Comparison of ENCODE assay signal across 13 cellular contexts in the genomic region with DNA sequence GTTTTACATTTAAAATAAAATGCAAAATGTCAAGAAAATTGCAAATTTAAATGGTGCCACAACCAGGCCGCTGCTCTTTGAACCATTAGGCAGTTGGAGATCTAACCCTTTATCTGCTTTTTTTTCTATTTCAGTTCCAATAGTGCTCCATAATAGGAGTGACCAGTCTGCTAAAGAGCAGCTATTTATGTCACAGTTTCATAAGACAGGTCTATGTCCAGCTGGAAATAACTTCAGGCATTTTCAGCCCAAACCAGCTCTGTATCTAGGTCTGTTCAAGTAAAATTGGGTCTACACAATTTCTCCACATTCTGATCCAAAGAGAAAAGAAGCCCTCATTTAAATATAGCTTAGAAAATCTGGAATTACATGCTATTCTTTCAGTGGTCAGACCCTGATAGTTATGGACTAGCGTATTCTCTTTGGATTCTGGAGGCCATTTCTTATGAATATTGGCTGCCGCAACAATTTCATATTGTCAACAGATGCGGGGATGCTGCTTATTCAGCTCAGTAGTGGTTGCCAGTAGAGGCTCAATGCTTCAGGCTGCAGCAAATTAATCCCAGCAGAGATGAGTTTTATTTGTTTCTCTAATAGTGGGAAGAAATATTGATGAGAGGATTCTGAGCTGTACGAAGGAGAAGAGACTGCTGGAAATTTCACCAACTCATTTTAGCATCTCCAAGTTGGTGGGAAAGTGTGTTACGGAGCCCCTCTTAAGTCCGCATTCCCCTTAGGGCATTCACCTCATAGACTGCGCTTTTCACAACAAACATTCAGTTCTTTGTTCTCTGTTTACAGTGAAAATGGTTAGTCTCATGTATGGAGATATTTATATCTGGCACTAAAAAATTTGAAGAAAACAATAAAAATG.
A peak's percentile ranks its signal among the peaks of the same experiment; 100 is the strongest.
DNase-seq lines count a peak whose midpoint lies in the region; ATAC-seq and TF ChIP-seq lines count a peak whose summit lies in the region.
"Had no signal": no experiment of that assay in that cellular context is flagged by ENCODE, and none has a peak within 500 bp of the region (broad histone marks: within the 10 kb centered on the region; RNA-seq: fewer than 3 reads in every experiment).

No MANE protein-coding gene starts in this region.

- no peaks in the 10 kb centered on the region for H3K36me3 Mint-ChIP-seq in HFFc6 (ENCODE audit: low read depth)

- no peak for DNase-seq in HFFc6
- DNase-seq in coronary artery (ENCODE audit: low spot score): no peak
- no peak for DNase-seq in hepatocyte (ENCODE audit: low spot score)
- DNase-seq in superior temporal gyrus (ENCODE audit: extremely low spot score): peak; percentile 79
- DNase-seq in mucosa of descending colon: no peak
- no peak for DNase-seq in activated naive CD4-positive, alpha-beta T cell treated with Interleukin-2 at 50 U/mL for 16 hours
- DNase-seq: activated naive CD8-positive, alpha-beta T cell treated with anti-CD3 and anti-CD28 coated beads, Interleukin-2, amount 50 U/mL, for 24 hours; CD4-positive, alpha-beta T cell; effector CD8-positive, alpha-beta T cell; lower lobe of right lung; stomach had no signal

- H3K9me3 Mint-ChIP-seq in HFFc6: no peaks in the 10 kb centered on the region

- peak overlapping the region; percentile 50 to 70 for H3K27ac ChIP-seq in coronary artery
- peak overlapping the region; percentile 35 for H3K27ac ChIP-seq in hepatocyte
- H3K27ac ChIP-seq: lower lobe of right lung had no signal

- WGBS in hepatocyte (ENCODE audit: low lambda C conversion rate, missing lambda C conversion rate): 71% methylated on average over 8 of the region's 8 CpGs

- peaks cover 52% of the 10 kb centered on the region for H3K4me1 Mint-ChIP-seq in HFFc6 (ENCODE audit: low read depth)
- H3K4me1 Mint-ChIP-seq: activated naive CD8-positive, alpha-beta T cell treated with anti-CD3 and anti-CD28 coated beads, Interleukin-2, amount 50 U/mL, for 24 hours had no signal

- peaks cover 22% of the 10 kb centered on the region for H3K79me2 ChIP-seq in hepatocyte

- peak overlapping the region; percentile 27 for H3K4me3 Mint-ChIP-seq in HFFc6
- H3K4me3 Mint-ChIP-seq: activated naive CD8-positive, alpha-beta T cell treated with anti-CD3 and anti-CD28 coated beads, Interleukin-2, amount 50 U/mL, for 24 hours; CD4-positive, alpha-beta T cell had no signal

- no peak for TF ChIP-seq CTCF in HFFc6 (IDR thresholded peaks at IDR 0.05)
- no peak for TF ChIP-seq CTCF in coronary artery (IDR thresholded peaks at IDR 0.05)
- TF ChIP-seq CTCF in hepatocyte (IDR thresholded peaks at IDR 0.05; ENCODE audit: poor library complexity): no peak
- no peak for TF ChIP-seq CTCF in mucosa of descending colon (IDR thresholded peaks at IDR 0.05)

- peak overlapping the region; percentile 13 for H3K4me2 ChIP-seq in hepatocyte

- peak overlapping the region; percentile 21 for H3K4me3 ChIP-seq in coronary artery
- H3K4me3 ChIP-seq in hepatocyte: no peak overlapping the region
- no peak overlapping the region for H3K4me3 ChIP-seq in mucosa of descending colon
- H3K4me3 ChIP-seq: lower lobe of right lung, stomach had no signal

- ATAC-seq in mucosa of descending colon (no peak), GM18858 (IDR thresholded peaks at IDR 0.05; ENCODE audit: unreplicated experiment) (no peak), GM19035 (IDR thresholded peaks at IDR 0.05; ENCODE audit: unreplicated experiment) (no peak)
- ATAC-seq: activated naive CD8-positive, alpha-beta T cell treated with anti-CD3 and anti-CD28 coated beads, Interleukin-2, amount 50 U/mL, for 24 hours; lower lobe of right lung had no signal

- H3K27ac Mint-ChIP-seq in HFFc6: peak overlapping the region; percentile 40
- H3K27ac Mint-ChIP-seq: activated naive CD8-positive, alpha-beta T cell treated with anti-CD3 and anti-CD28 coated beads, Interleukin-2, amount 50 U/mL, for 24 hours; CD4-positive, alpha-beta T cell had no signal

- H3K9me3 ChIP-seq in hepatocyte (ENCODE audit: low read depth): no peaks in the 10 kb centered on the region
- H3K9me3 ChIP-seq in mucosa of descending colon: no peaks in the 10 kb centered on the region
- H3K9me3 ChIP-seq: lower lobe of right lung, stomach had no signal

- no peaks in the 10 kb centered on the region for H3K4me1 ChIP-seq in hepatocyte (ENCODE audit: insufficient read depth)
- no peaks in the 10 kb centered on the region for H3K4me1 ChIP-seq in mucosa of descending colon (ENCODE audit: low read depth)
- H3K4me1 ChIP-seq: lower lobe of right lung, stomach had no signal

- no peaks in the 10 kb centered on the region for H4K20me1 ChIP-seq in hepatocyte (ENCODE audit: insufficient read depth, poor library complexity, severe bottlenecking)

- intact Hi-C loops in mucosa of descending colon (cut with DNase I, micrococcal nuclease): no loop called here

- H2AFZ ChIP-seq in hepatocyte: no peak overlapping the region

- no peaks in the 10 kb centered on the region for H3K9me2 ChIP-seq in hepatocyte (replicated peaks; ENCODE audit: insufficient read depth)

- no peaks in the 10 kb centered on the region for H3K36me3 ChIP-seq in hepatocyte (replicated peaks; ENCODE audit: insufficient read depth, low read depth)
- no peaks in the 10 kb centered on the region for H3K36me3 ChIP-seq in mucosa of descending colon (ENCODE audit: low read depth)
- H3K36me3 ChIP-seq: lower lobe of right lung, stomach had no signal

- no peaks in the 10 kb centered on the region for H3K27me3 ChIP-seq in hepatocyte
- H3K27me3 ChIP-seq: stomach had no signal

- H3K27me3 Mint-ChIP-seq in HFFc6 (ENCODE audit: insufficient read depth): no peaks in the 10 kb centered on the region
- H3K27me3 Mint-ChIP-seq: activated naive CD8-positive, alpha-beta T cell treated with anti-CD3 and anti-CD28 coated beads, Interleukin-2, amount 50 U/mL, for 24 hours; CD4-positive, alpha-beta T cell had no signal
